Comparison of ENCODE assay signal across 14 cellular contexts in genomic region chr10:3091921-3092320, GRCh38. TPM values are rescaled to one million over a fixed set of nuclear protein-coding genes. Genes with fewer than 3 reads are reported as not detected.
A peak's percentile ranks its signal among the peaks of the same experiment; 100 is the strongest.
DNase-seq lines count a peak whose midpoint lies in the region; ATAC-seq, FAIRE-seq and TF ChIP-seq lines count a peak whose summit lies in the region.
"Had no signal": no experiment of that assay in that cellular context is flagged by ENCODE, and none has a peak within 500 bp of the region (broad histone marks: within the 10 kb centered on the region; RNA-seq: fewer than 3 reads in every experiment).

No MANE protein-coding gene starts in this region.

- H3K79me2 ChIP-seq in hepatocyte = no peaks in the 10 kb centered on the region

- H3K27ac Mint-ChIP-seq in activated T-cell treated with anti-CD3 and anti-CD28 coated beads, Interleukin-2, amount 50 U/mL, for 24 hours = peak overlapping the region; percentile 87
- peak overlapping the region; percentile 17 for H3K27ac Mint-ChIP-seq in activated T-helper 2 cell treated with anti-CD3 and anti-CD28 coated beads, Interferon-gamma antibody, Interleukin-2, Interleukin-4, amounts not matched to agents 10 μg/mL and 5 μg/mL and 100 μg/mL, durations not matched to agents 14 hours and 24 hours and 36 hours
- H3K27ac Mint-ChIP-seq in stimulated activated naive B cell treated with anti-CD40 and anti-IgM and Interleukin-4, amounts not matched to agents 10 μg/mL and 1 μg/mL and 100 μg/mL, for 72 hours = peak overlapping the region; percentile 2

- no peak for DNase-seq in activated T-cell treated with anti-CD3 and anti-CD28 coated beads, Interleukin-2, amount 50 U/mL, for 24 hours
- no peak for DNase-seq in activated T-cell treated with anti-CD3 and anti-CD28 coated beads for 4 hours
- no peak for DNase-seq in activated T-helper 2 cell treated with anti-CD3 and anti-CD28 coated beads, Interferon-gamma antibody, Interleukin-2, Interleukin-4, amounts not matched to agents 10 μg/mL and 5 μg/mL and 100 μg/mL, durations not matched to agents 14 hours and 24 hours and 36 hours (ENCODE audit: low spot score)
- no peak for DNase-seq in hepatocyte (ENCODE audit: low spot score)
- no peak for DNase-seq in stimulated activated naive B cell treated with anti-CD40 and anti-IgM and Interleukin-4, amounts not matched to agents 10 μg/mL and 1 μg/mL and 100 μg/mL, for 72 hours
- no peak for DNase-seq in MG63
- DNase-seq in RCC 7860 (ENCODE audit: low spot score) = no peak
- DNase-seq in NCI-H82 (lab: John Stamatoyannopoulos, UW) = no peak
- DNase-seq: DMS153, KG1, left ventricle myocardium superior, NCI-H1417, NCI-H2227 treated with DMSO at 0.1 percent for 48 hours had no signal

- no peak for TF ChIP-seq CTCF in hepatocyte (IDR thresholded peaks at IDR 0.05; ENCODE audit: poor library complexity)

- no peak overlapping the region for H2AFZ ChIP-seq in hepatocyte

- H3K36me3 Mint-ChIP-seq in activated T-cell treated with anti-CD3 and anti-CD28 coated beads, Interleukin-2, amount 50 U/mL, for 24 hours (ENCODE audit: low read depth) = peaks cover 87% of the 10 kb centered on the region
- H3K36me3 Mint-ChIP-seq in activated T-helper 2 cell treated with anti-CD3 and anti-CD28 coated beads, Interferon-gamma antibody, Interleukin-2, Interleukin-4, amounts not matched to agents 10 μg/mL and 5 μg/mL and 100 μg/mL, durations not matched to agents 14 hours and 24 hours and 36 hours (ENCODE audit: low read depth) = peaks cover 73% of the 10 kb centered on the region
- peaks cover 55 to 69% of the 10 kb centered on the region in 2 donors for H3K36me3 Mint-ChIP-seq in stimulated activated naive B cell treated with anti-CD40 and anti-IgM and Interleukin-4, amounts not matched to agents 10 μg/mL and 1 μg/mL and 100 μg/mL, for 72 hours

- ATAC-seq in stimulated activated naive B cell treated with anti-CD40 and anti-IgM and Interleukin-4, amounts not matched to agents 10 μg/mL and 1 μg/mL and 100 μg/mL, for 72 hours (replicated peaks) = no peak
- ATAC-seq: left ventricle myocardium superior had no signal

- 88% methylated on average over 5 of the region's 5 CpGs for WGBS in hepatocyte (ENCODE audit: low lambda C conversion rate, missing lambda C conversion rate)

- no peaks in the 10 kb centered on the region for H3K36me3 ChIP-seq in hepatocyte (replicated peaks; ENCODE audit: insufficient read depth, low read depth)
- peaks cover 26% of the 10 kb centered on the region for H3K36me3 ChIP-seq in MG63
- H3K36me3 ChIP-seq: neutrophil had no signal

- H3K9me3 ChIP-seq in hepatocyte (ENCODE audit: low read depth) = no peaks in the 10 kb centered on the region
- H3K9me3 ChIP-seq in MG63 = no peaks in the 10 kb centered on the region
- H3K9me3 ChIP-seq: neutrophil had no signal

- H3K4me3 ChIP-seq in hepatocyte (no peak overlapping the region), MG63 (no peak overlapping the region)

- no peaks in the 10 kb centered on the region for H3K27me3 Mint-ChIP-seq in activated T-cell treated with anti-CD3 and anti-CD28 coated beads, Interleukin-2, amount 50 U/mL, for 24 hours
- H3K27me3 Mint-ChIP-seq in activated T-helper 2 cell treated with anti-CD3 and anti-CD28 coated beads, Interferon-gamma antibody, Interleukin-2, Interleukin-4, amounts not matched to agents 10 μg/mL and 5 μg/mL and 100 μg/mL, durations not matched to agents 14 hours and 24 hours and 36 hours (ENCODE audit: low read depth) = no peaks in the 10 kb centered on the region
- no peaks in the 10 kb centered on the region for H3K27me3 Mint-ChIP-seq in stimulated activated naive B cell treated with anti-CD40 and anti-IgM and Interleukin-4, amounts not matched to agents 10 μg/mL and 1 μg/mL and 100 μg/mL, for 72 hours

- no peaks in the 10 kb centered on the region for H3K9me3 Mint-ChIP-seq in activated T-cell treated with anti-CD3 and anti-CD28 coated beads, Interleukin-2, amount 50 U/mL, for 24 hours
- H3K9me3 Mint-ChIP-seq in activated T-helper 2 cell treated with anti-CD3 and anti-CD28 coated beads, Interferon-gamma antibody, Interleukin-2, Interleukin-4, amounts not matched to agents 10 μg/mL and 5 μg/mL and 100 μg/mL, durations not matched to agents 14 hours and 24 hours and 36 hours = no peaks in the 10 kb centered on the region
- peaks cover 0 to 4% of the 10 kb centered on the region in 2 donors for H3K9me3 Mint-ChIP-seq in stimulated activated naive B cell treated with anti-CD40 and anti-IgM and Interleukin-4, amounts not matched to agents 10 μg/mL and 1 μg/mL and 100 μg/mL, for 72 hours

- peak overlapping the region; percentile 8 for H3K27ac ChIP-seq in hepatocyte
- H3K27ac ChIP-seq: neutrophil had no signal

- peaks cover 27% of the 10 kb centered on the region for H3K4me1 ChIP-seq in hepatocyte (ENCODE audit: insufficient read depth)

- peaks cover 75% of the 10 kb centered on the region for H3K4me1 Mint-ChIP-seq in activated T-cell treated with anti-CD3 and anti-CD28 coated beads, Interleukin-2, amount 50 U/mL, for 24 hours (ENCODE audit: low read depth)
- H3K4me1 Mint-ChIP-seq in activated T-helper 2 cell treated with anti-CD3 and anti-CD28 coated beads, Interferon-gamma antibody, Interleukin-2, Interleukin-4, amounts not matched to agents 10 μg/mL and 5 μg/mL and 100 μg/mL, durations not matched to agents 14 hours and 24 hours and 36 hours (ENCODE audit: low read depth) = peaks cover 65% of the 10 kb centered on the region
- peaks cover 23 to 61% of the 10 kb centered on the region in 2 donors for H3K4me1 Mint-ChIP-seq in stimulated activated naive B cell treated with anti-CD40 and anti-IgM and Interleukin-4, amounts not matched to agents 10 μg/mL and 1 μg/mL and 100 μg/mL, for 72 hours

- H4K20me1 ChIP-seq in hepatocyte (ENCODE audit: insufficient read depth, poor library complexity, severe bottlenecking) = no peaks in the 10 kb centered on the region

- H3K9me2 ChIP-seq in hepatocyte (replicated peaks; ENCODE audit: insufficient read depth) = no peaks in the 10 kb centered on the region

- intact Hi-C loops in activated T-helper 2 cell treated with anti-CD3 and anti-CD28 coated beads, Interferon-gamma antibody, Interleukin-2, Interleukin-4, amounts not matched to agents 10 μg/mL and 5 μg/mL and 100 μg/mL, durations not matched to agents 14 hours and 24 hours and 36 hours (cut with micrococcal nuclease) = loop anchor here (10.0 kb wide), 2 partner anchors 147 to 663 kb away; no protein-coding TSS in a partner anchor

- H3K27me3 ChIP-seq in hepatocyte = no peaks in the 10 kb centered on the region
- no peaks in the 10 kb centered on the region for H3K27me3 ChIP-seq in MG63

- H3K4me3 Mint-ChIP-seq in activated T-cell treated with anti-CD3 and anti-CD28 coated beads, Interleukin-2, amount 50 U/mL, for 24 hours = no peak overlapping the region
- H3K4me3 Mint-ChIP-seq in activated T-helper 2 cell treated with anti-CD3 and anti-CD28 coated beads, Interferon-gamma antibody, Interleukin-2, Interleukin-4, amounts not matched to agents 10 μg/mL and 5 μg/mL and 100 μg/mL, durations not matched to agents 14 hours and 24 hours and 36 hours (ENCODE audit: low read depth) = peak overlapping the region; percentile 9
- H3K4me3 Mint-ChIP-seq in stimulated activated naive B cell treated with anti-CD40 and anti-IgM and Interleukin-4, amounts not matched to agents 10 μg/mL and 1 μg/mL and 100 μg/mL, for 72 hours = no peak overlapping the region

- no peak overlapping the region for H3K4me2 ChIP-seq in hepatocyte

- no peak for FAIRE-seq in RCC 7860 (lab: Jason Lieb, UNC)

RNA-seq across cellular contexts. Expression of gene PFKP, which starts 24.6 kb away (rescaled TPM):
- total RNA-seq in activated T-helper 2 cell treated with anti-CD3 and anti-CD28 coated beads, Interferon-gamma antibody, Interleukin-2, Interleukin-4, amounts not matched to agents 10 μg/mL and 5 μg/mL and 100 μg/mL, durations not matched to agents 14 hours and 24 hours and 36 hours = 250 and 255 TPM in 2 replicates
- 17.5 and 24.6 TPM in 2 replicates for total RNA-seq in hepatocyte
- polyA plus RNA-seq in hepatocyte = 48.9 and 56.0 TPM in 2 replicates
- total RNA-seq in MG63 (2014; rRNA removed; shearing (Covaris generic); ENCODE audit: low replicate concordance) = 121 and 183 TPM in 2 replicates

Comparison
In these comparisons a context has a peak if more than half of its experiments do, and no peak if none do; other contexts are left out.
1. H3K27ac Mint-ChIP-seq: peak in every context shown above with its lines; median percentile 87 in activated T-cell treated with anti-CD3 and anti-CD28 coated beads, Interleukin-2, amount 50 U/mL, for 24 hours; 17 in activated T-helper 2 cell treated with anti-CD3 and anti-CD28 coated beads, Interferon-gamma antibody, Interleukin-2, Interleukin-4, amounts not matched to agents 10 μg/mL and 5 μg/mL and 100 μg/mL, durations not matched to agents 14 hours and 24 hours and 36 hours; 2 in stimulated activated naive B cell treated with anti-CD40 and anti-IgM and Interleukin-4, amounts not matched to agents 10 μg/mL and 1 μg/mL and 100 μg/mL, for 72 hours.